31 cellular contexts compared by ENCODE assay signal in genomic region chr1:206727981-206728380, GRCh38. TPM values are rescaled to one million over a fixed set of nuclear protein-coding genes. Genes with fewer than 3 reads are reported as not detected.
DNase-seq lines count a peak whose midpoint lies in the region; ATAC-seq and TF ChIP-seq lines count a peak whose summit lies in the region.
"Had no signal": no experiment of that assay in that cellular context is flagged by ENCODE, and none has a peak within 500 bp of the region (broad histone marks: within the 10 kb centered on the region; RNA-seq: fewer than 3 reads in every experiment).

No MANE protein-coding gene starts in this region.

- H3K36me3 Mint-ChIP-seq in activated naive CD8-positive, alpha-beta T cell, result peaks cover 4% of the 10 kb centered on the region
- peaks cover 3% of the 10 kb centered on the region for H3K36me3 Mint-ChIP-seq in activated naive CD8-positive, alpha-beta T cell treated with anti-CD3 and anti-CD28 coated beads for 36 hours

- H2AFZ ChIP-seq in DND-41 (ENCODE audit: low read depth, low read length) (no peak overlapping the region), osteoblast (ENCODE audit: low read length) (no peak overlapping the region), PC-3 (ENCODE audit: low read length) (no peak overlapping the region)
- H2AFZ ChIP-seq: hepatocyte had no signal

- H3K27ac Mint-ChIP-seq in activated naive CD8-positive, alpha-beta T cell, result peak overlapping the region; percentile 41
- no peak overlapping the region for H3K27ac Mint-ChIP-seq in activated naive CD8-positive, alpha-beta T cell treated with anti-CD3 and anti-CD28 coated beads for 36 hours
- H3K27ac Mint-ChIP-seq: activated naive CD8-positive, alpha-beta T cell treated with anti-CD3 and anti-CD28 coated beads, Interleukin-2, amount 50 U/mL, for 24 hours; WTC11 had no signal

- peaks cover 15% of the 10 kb centered on the region; the same call in 1 of the 2 replicates for H4K20me1 ChIP-seq in DND-41 (ENCODE audit: insufficient read depth, low read length)
- peaks cover 84% of the 10 kb centered on the region for H4K20me1 ChIP-seq in osteoblast (ENCODE audit: insufficient read depth, low read length)
- H4K20me1 ChIP-seq in PC-3 (ENCODE audit: low read length), result peaks cover 20% of the 10 kb centered on the region

- ATAC-seq in DND-41 (ENCODE audit: insufficient read depth, low read depth) (no peak), PC-3 (no peak)
- ATAC-seq: A549; activated naive CD8-positive, alpha-beta T cell treated with anti-CD3 and anti-CD28 coated beads, Interleukin-2, amount 50 U/mL, for 24 hours; left lung; mucosa of descending colon; psoas muscle; WTC11 had no signal

- H3K9ac ChIP-seq in DND-41 (ENCODE audit: low read depth, low read length) (no peak overlapping the region; the same call in 1 of the 2 replicates), PC-3 (ENCODE audit: low read length) (no peak overlapping the region)

- H3K4me1 ChIP-seq in DND-41 (ENCODE audit: insufficient read depth, low read length), result peaks cover 13% of the 10 kb centered on the region
- H3K4me1 ChIP-seq in osteoblast (ENCODE audit: insufficient read depth, low read length), result peaks cover 14% of the 10 kb centered on the region
- H3K4me1 ChIP-seq in PC-3 (ENCODE audit: insufficient read depth, low read length), result peaks cover 19% of the 10 kb centered on the region

- H3K4me2 ChIP-seq in DND-41 (ENCODE audit: insufficient read depth, low read length) (no peak overlapping the region), osteoblast (ENCODE audit: insufficient read depth, low read length) (no peak overlapping the region), PC-3 (ENCODE audit: low read length) (no peak overlapping the region)
- H3K4me2 ChIP-seq: A549, hepatocyte had no signal

- H3K4me1 Mint-ChIP-seq in activated naive CD8-positive, alpha-beta T cell (ENCODE audit: low read depth), result peaks cover 34% of the 10 kb centered on the region
- H3K4me1 Mint-ChIP-seq in activated naive CD8-positive, alpha-beta T cell treated with anti-CD3 and anti-CD28 coated beads for 36 hours, result peaks cover 37% of the 10 kb centered on the region

- H3K36me3 ChIP-seq in DND-41 (ENCODE audit: insufficient read depth, low read length) (peaks cover 42% of the 10 kb centered on the region), osteoblast (ENCODE audit: insufficient read depth, low read length) (peaks cover 42% of the 10 kb centered on the region), PC-3 (ENCODE audit: low read depth, low read length) (peaks cover 28% of the 10 kb centered on the region; the same call in 1 of the 2 replicates)

- H3K4me3 ChIP-seq in DND-41 (ENCODE audit: low read depth in 1 of 2, low read length in 2 of 2), result no peak overlapping the region
- no peak overlapping the region for H3K4me3 ChIP-seq in osteoblast (ENCODE audit: insufficient read depth, low read length)
- no peak overlapping the region for H3K4me3 ChIP-seq in PC-3 (ENCODE audit: low read length)
- H3K4me3 ChIP-seq: A549, hepatocyte, left lung, mucosa of descending colon, psoas muscle had no signal

- H3K27me3 ChIP-seq in DND-41 (ENCODE audit: insufficient read depth, low read length, poor library complexity) (no peaks in the 10 kb centered on the region), osteoblast (ENCODE audit: insufficient read depth, low read length) (no peaks in the 10 kb centered on the region), PC-3 (ENCODE audit: low read length) (no peaks in the 10 kb centered on the region)
- H3K27me3 ChIP-seq: hepatocyte, left lung had no signal

- no peak overlapping the region for H3K4me3 Mint-ChIP-seq in activated naive CD8-positive, alpha-beta T cell
- no peak overlapping the region for H3K4me3 Mint-ChIP-seq in activated naive CD8-positive, alpha-beta T cell treated with anti-CD3 and anti-CD28 coated beads for 36 hours
- H3K4me3 Mint-ChIP-seq: activated naive CD8-positive, alpha-beta T cell treated with anti-CD3 and anti-CD28 coated beads, Interleukin-2, amount 50 U/mL, for 24 hours; WTC11 had no signal

- BruUV-seq in PC-3 (replicated peaks; lab: Mats Ljungman, UMichigan), result no TSS peak

- H3K9me3 Mint-ChIP-seq in activated naive CD8-positive, alpha-beta T cell (ENCODE audit: low read depth), result no peaks in the 10 kb centered on the region
- H3K9me3 Mint-ChIP-seq in activated naive CD8-positive, alpha-beta T cell treated with anti-CD3 and anti-CD28 coated beads for 36 hours, result no peaks in the 10 kb centered on the region
- H3K9me3 Mint-ChIP-seq: activated naive CD8-positive, alpha-beta T cell treated with anti-CD3 and anti-CD28 coated beads, Interleukin-2, amount 50 U/mL, for 24 hours; immature natural killer cell; WTC11 had no signal

- H3K27me3 Mint-ChIP-seq in activated naive CD8-positive, alpha-beta T cell, result no peaks in the 10 kb centered on the region
- no peaks in the 10 kb centered on the region for H3K27me3 Mint-ChIP-seq in activated naive CD8-positive, alpha-beta T cell treated with anti-CD3 and anti-CD28 coated beads for 36 hours
- H3K27me3 Mint-ChIP-seq: activated naive CD8-positive, alpha-beta T cell treated with anti-CD3 and anti-CD28 coated beads, Interleukin-2, amount 50 U/mL, for 24 hours had no signal

- H3K9me3 ChIP-seq in DND-41 (ENCODE audit: insufficient read depth, low read length, severe bottlenecking) (no peaks in the 10 kb centered on the region), osteoblast (ENCODE audit: low read depth, low read length) (no peaks in the 10 kb centered on the region), PC-3 (ENCODE audit: low read length) (no peaks in the 10 kb centered on the region)
- H3K9me3 ChIP-seq: A549, left lung, mucosa of descending colon, psoas muscle had no signal

- H3K27ac ChIP-seq in DND-41 (ENCODE audit: low read length) (peak overlapping the region; percentile 57), osteoblast (ENCODE audit: low read depth, low read length) (peak overlapping the region; percentile 4), PC-3 (ENCODE audit: low read length) (no peak overlapping the region)
- H3K27ac ChIP-seq: A549, hepatocyte, left lung, psoas muscle had no signal

- no peaks in the 10 kb centered on the region for H3K9me2 ChIP-seq in PC-3 (replicated peaks; ENCODE audit: low read length)

- DNase-seq in activated naive CD8-positive, alpha-beta T cell treated with anti-CD3 and anti-CD28 coated beads for 36 hours, result no peak
- DNase-seq in DND-41 (no peak), cerebellar cortex (ENCODE audit: low spot score) (peak; percentile 58), osteoblast (ENCODE audit: insufficient read length, low spot score, missing footprints) (no peak), PC-3 (no peak), HUDEP-2 (lab: John Stamatoyannopoulos, UW; ENCODE audit: unreplicated experiment in 76 of 76) (no peak)
- DNase-seq in stimulated activated CD4-positive, alpha-beta T cell treated with anti-CD3 and anti-CD28 coated beads, Interleukin-2, amount 100 ng/mL, for 48 hours, result no peak
- DNase-seq: activated CD4-positive, alpha-beta T cell treated with anti-CD3 and anti-CD28 coated beads, Interleukin-2, amount 50 U/mL, for 4 hours; activated CD8-positive, alpha-beta memory T cell treated with anti-CD3 and anti-CD28 coated beads, Interleukin-2, amount 50 U/mL, for 4 hours; activated effector memory CD4-positive, alpha-beta T cell treated with anti-CD3 and anti-CD28 coated beads, Interleukin-2, amount 50 U/mL, for 16 hours; activated naive CD8-positive, alpha-beta T cell treated with anti-CD3 and anti-CD28 coated beads, Interleukin-2, amount 50 U/mL, for 24 hours; effector CD4-positive, alpha-beta T cell; EL; immature natural killer cell; left lung; mucosa of descending colon; NCI-H1105 treated with DMSO at 0.1 percent for 48 hours; NCI-H2081; NCI-H226; NCI-H774; psoas muscle; T1000 had no signal

- TF ChIP-seq CTCF in DND-41 (IDR thresholded peaks at IDR 0.05; ENCODE audit: borderline replicate concordance, extremely low read depth, low read length, poor library complexity, severe bottlenecking), result no peak
- no peak for TF ChIP-seq CTCF in osteoblast (IDR thresholded peaks at IDR 0.05; ENCODE audit: extremely low read depth, low read depth, low read length)
- no peak for TF ChIP-seq CTCF in PC-3 (conservative IDR thresholded peaks at IDR 0.05; ENCODE audit: low read depth, low read length)

- H3K79me2 ChIP-seq in DND-41 (ENCODE audit: insufficient read depth, low read length), result peaks cover 14% of the 10 kb centered on the region
- H3K79me2 ChIP-seq in osteoblast (ENCODE audit: insufficient read depth, low read length), result peaks cover 76% of the 10 kb centered on the region
- peaks cover 45% of the 10 kb centered on the region for H3K79me2 ChIP-seq in PC-3 (ENCODE audit: low read length)

- no peaks in the 10 kb centered on the region for H3F3A ChIP-seq in PC-3 (ENCODE audit: low read length, unreplicated experiment)

- POLR2A ChIA-PET in PC-3 (lab: Charles Lee; ENCODE audit: unreplicated experiment), result no interaction called here

- CTCF ChIA-PET in PC-3 (lab: Charles Lee), result no interaction called here

- intact Hi-C loops in PC-3 (cut with micrococcal nuclease), result loop anchor here (2.0 to 5.0 kb wide), 2 partner anchors 93 to 349 kb away; partner anchors contain the start of gene DYRK3

RNA-seq across cellular contexts. Expression of gene IL19, which starts 42.6 kb away (rescaled TPM):
- not detected for total RNA-seq in activated naive CD8-positive, alpha-beta T cell treated with anti-CD3 and anti-CD28 coated beads for 36 hours
- total RNA-seq in osteoblast (not detected in 2 replicates), PC-3 (2014; rRNA removed) (not detected in 2 replicates)
- total RNA-seq: epithelial cell of proximal tubule, left lung, mucosa of descending colon, OCI-LY7, psoas muscle, skeletal muscle tissue, temporal lobe, WTC11 had no signal

RNA-seq across cellular contexts. Expression of gene MAPKAPK2, which starts 43.3 kb away (rescaled TPM):
- total RNA-seq in activated naive CD8-positive, alpha-beta T cell treated with anti-CD3 and anti-CD28 coated beads for 36 hours, result 10 to 100 TPM; 53.5 to 57.8 TPM
- total RNA-seq in osteoblast (38.0 and 40.1 TPM in 2 replicates), PC-3 (2014; rRNA removed) (98.5 and 133 TPM in 2 replicates)

RNA-seq across cellular contexts. Expression of gene IL10, which starts 44.3 kb away (rescaled TPM):
- not detected for total RNA-seq in activated naive CD8-positive, alpha-beta T cell treated with anti-CD3 and anti-CD28 coated beads for 36 hours
- total RNA-seq in osteoblast (not detected in 2 replicates), PC-3 (2014; rRNA removed) (not detected in 2 replicates)
- total RNA-seq: epithelial cell of proximal tubule, fibroblast of villous mesenchyme, hepatocyte, OCI-LY7, temporal lobe, WTC11 had no signal
